1 cellular context compared by ENCODE assay signal in genomic region chr13:42981853-42982252, GRCh38.
TF ChIP-seq lines count a peak whose summit lies in the region.

No MANE protein-coding gene starts in this region.

TF ChIP-seq in IMR-90, 13 proteins besides CTCF, POLR2A, EP300 and RAD21:
- TF ChIP-seq, protein P1, sequence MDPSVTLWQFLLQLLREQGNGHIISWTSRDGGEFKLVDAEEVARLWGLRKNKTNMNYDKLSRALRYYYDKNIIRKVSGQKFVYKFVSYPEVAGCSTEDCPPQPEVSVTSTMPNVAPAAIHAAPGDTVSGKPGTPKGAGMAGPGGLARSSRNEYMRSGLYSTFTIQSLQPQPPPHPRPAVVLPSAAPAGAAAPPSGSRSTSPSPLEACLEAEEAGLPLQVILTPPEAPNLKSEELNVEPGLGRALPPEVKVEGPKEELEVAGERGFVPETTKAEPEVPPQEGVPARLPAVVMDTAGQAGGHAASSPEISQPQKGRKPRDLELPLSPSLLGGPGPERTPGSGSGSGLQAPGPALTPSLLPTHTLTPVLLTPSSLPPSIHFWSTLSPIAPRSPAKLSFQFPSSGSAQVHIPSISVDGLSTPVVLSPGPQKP (IDR thresholded peaks at IDR 0.05; ENCODE audit: borderline replicate concordance, low read depth, low read length): no peak
- TF ChIP-seq CEBPB (IDR thresholded peaks at IDR 0.05; ENCODE audit: low read depth, low read length) (no peak), CHD1 (IDR thresholded peaks at IDR 0.05; ENCODE audit: low read depth, low read length) (no peak), RCOR1 (IDR thresholded peaks at IDR 0.05; ENCODE audit: insufficient replicate concordance, low read length) (no peak), MAFK (IDR thresholded peaks at IDR 0.05; ENCODE audit: low read depth, low read length) (no peak), USF2 (IDR thresholded peaks at IDR 0.05; ENCODE audit: low read depth, low read length) (no peak), RFX5 (IDR thresholded peaks at IDR 0.05; ENCODE audit: low read depth, low read length) (no peak), SMC3 (IDR thresholded peaks at IDR 0.05; ENCODE audit: low read depth, low read length) (no peak), NFE2L2 (IDR thresholded peaks at IDR 0.05; ENCODE audit: low read depth, low read length) (no peak), MAZ (IDR thresholded peaks at IDR 0.05; ENCODE audit: borderline replicate concordance, low read depth, low read length) (no peak), BHLHE40 (IDR thresholded peaks at IDR 0.05; ENCODE audit: low read depth, low read length) (no peak), FOS (IDR thresholded peaks at IDR 0.05; ENCODE audit: low read depth, low read length) (no peak), MXI1 (IDR thresholded peaks at IDR 0.05; ENCODE audit: borderline replicate concordance, low read depth, low read length) (no peak)
TF ChIP-seq in IMR-90: peak in this region for 0.
